Comparison of ENCODE assay signal across 8 cellular contexts in genomic region chr2:98087447-98088065, GRCh38. TPM values are rescaled to one million over a fixed set of nuclear protein-coding genes. Genes with fewer than 3 reads are reported as not detected.
DNase-seq lines count a peak whose midpoint lies in the region; ATAC-seq and TF ChIP-seq lines count a peak whose summit lies in the region.

No MANE protein-coding gene starts in this region.

- H3K79me2 ChIP-seq in MM.1S (ENCODE audit: low read length): no peaks in the 10 kb centered on the region
- no peaks in the 10 kb centered on the region for H3K79me2 ChIP-seq in neural cell (replicated peaks; ENCODE audit: insufficient read depth, low read length)

- TF ChIP-seq RAD21 in neural cell (conservative IDR thresholded peaks at IDR 0.05): no peak

- no peaks in the 10 kb centered on the region for H3K9me3 ChIP-seq in CD4-positive, alpha-beta T cell (ENCODE audit: control insufficient read depth, low read length)
- H3K9me3 ChIP-seq in MM.1S (replicated peaks; ENCODE audit: insufficient read depth, low read length) (no peaks in the 10 kb centered on the region), duodenal mucosa (ENCODE audit: control insufficient read depth in 1 of 2, low read length in 2 of 2) (no peaks in the 10 kb centered on the region), neural cell (ENCODE audit: low read length) (no peaks in the 10 kb centered on the region)

- ATAC-seq in CD4-positive, alpha-beta T cell (ENCODE audit: poor library complexity): no peak
- ATAC-seq in GM21786 (IDR thresholded peaks at IDR 0.05; ENCODE audit: unreplicated experiment): no peak
- no peak for ATAC-seq in GM19452 (IDR thresholded peaks at IDR 0.05; ENCODE audit: unreplicated experiment)
- ATAC-seq in HG03565 (IDR thresholded peaks at IDR 0.05; ENCODE audit: unreplicated experiment): no peak

- no peak overlapping the region for H3K27ac Mint-ChIP-seq in CD4-positive, alpha-beta T cell

- peaks cover 60% of the 10 kb centered on the region for H3K27me3 Mint-ChIP-seq in CD4-positive, alpha-beta T cell

- H3K4me3 Mint-ChIP-seq in CD4-positive, alpha-beta T cell: peak overlapping the region; percentile 26

- H3F3A ChIP-seq in MM.1S (ENCODE audit: insufficient read depth, low read length) (no peaks in the 10 kb centered on the region), neural cell (ENCODE audit: insufficient read depth, low read length, poor library complexity, severe bottlenecking) (no peaks in the 10 kb centered on the region)

- intact Hi-C loops in CD4-positive, alpha-beta T cell (cut with DNase I, micrococcal nuclease): no loop called here

- H3K9me3 Mint-ChIP-seq in CD4-positive, alpha-beta T cell: no peaks in the 10 kb centered on the region

- no peaks in the 10 kb centered on the region for H3K36me3 ChIP-seq in MM.1S (replicated peaks; ENCODE audit: insufficient read depth, low read length)
- H3K36me3 ChIP-seq in duodenal mucosa (ENCODE audit: control insufficient read depth in 1 of 2, insufficient read depth in 2 of 2, low read length in 2 of 2): no peaks in the 10 kb centered on the region
- no peaks in the 10 kb centered on the region for H3K36me3 ChIP-seq in neural cell (ENCODE audit: insufficient read depth, low read length)

- H3K36me3 Mint-ChIP-seq in CD4-positive, alpha-beta T cell (ENCODE audit: low read depth): no peaks in the 10 kb centered on the region

- H3K4me3 ChIP-seq in MM.1S (ENCODE audit: low read length) (peak overlapping the region; percentile 78), duodenal mucosa (ENCODE audit: low read depth in 1 of 2, low read length in 2 of 2) (peak overlapping the region; percentile 80 to 83), neural cell (ENCODE audit: low read length) (peak overlapping the region; percentile 88)

- peak overlapping the region; percentile 94 for H3K4me2 ChIP-seq in MM.1S (ENCODE audit: low read depth, low read length)
- peak overlapping the region; percentile 49 for H3K4me2 ChIP-seq in neural cell (ENCODE audit: low read length)

- no peak for DNase-seq in CD4-positive, alpha-beta T cell
- no peak for DNase-seq in MM.1S
- DNase-seq in COLO829 (ENCODE audit: low spot score): no peak

- H3K4me1 ChIP-seq in MM.1S (ENCODE audit: low read length) (peaks cover 11% of the 10 kb centered on the region), duodenal mucosa (ENCODE audit: control insufficient read depth in 1 of 2, insufficient read depth in 2 of 2, low read length in 2 of 2) (peaks cover 40 to 46% of the 10 kb centered on the region in 2 donors)

- peaks cover 7% of the 10 kb centered on the region for H3K4me1 Mint-ChIP-seq in CD4-positive, alpha-beta T cell (ENCODE audit: low read depth)

- TF ChIP-seq EP300 in neural cell (conservative IDR thresholded peaks at IDR 0.05; ENCODE audit: poor library complexity, severe bottlenecking): no peak

- H2AFZ ChIP-seq in MM.1S (ENCODE audit: low read length): no peak overlapping the region; the same call in 1 of the 2 replicates
- peak overlapping the region; percentile 74 for H2AFZ ChIP-seq in neural cell (ENCODE audit: low read depth, low read length)

- CTCF ChIA-PET in CD4-positive, alpha-beta T cell (lab: Charles Lee): no interaction called here

- no peaks in the 10 kb centered on the region for H4K20me1 ChIP-seq in MM.1S (ENCODE audit: insufficient read depth, low read length)
- no peaks in the 10 kb centered on the region for H4K20me1 ChIP-seq in neural cell (ENCODE audit: insufficient read depth)

- no peak overlapping the region for H3K27ac ChIP-seq in CD4-positive, alpha-beta T cell (ENCODE audit: low read depth, low read length)
- no peak overlapping the region for H3K27ac ChIP-seq in MM.1S (ENCODE audit: low read length)
- peak overlapping the region; percentile 92 for H3K27ac ChIP-seq in duodenal mucosa (ENCODE audit: low read depth, low read length)
- H3K27ac ChIP-seq in neural cell (ENCODE audit: low read length): no peak overlapping the region

- H3K9me2 ChIP-seq in MM.1S (replicated peaks; ENCODE audit: insufficient read depth, low read length) (no peaks in the 10 kb centered on the region), neural cell (ENCODE audit: insufficient read depth, low read length) (no peaks in the 10 kb centered on the region)

- H3K9ac ChIP-seq in MM.1S (ENCODE audit: low read length) (no peak overlapping the region; the same call in 1 of the 2 replicates), duodenal mucosa (ENCODE audit: low read depth in 1 of 2, low read length in 2 of 2) (peak overlapping the region; percentile 68 to 79), neural cell (ENCODE audit: low read length) (peak overlapping the region; percentile 64)

- POLR2A ChIA-PET in CD4-positive, alpha-beta T cell (lab: Charles Lee): no interaction called here

- TF ChIP-seq CTCF in CD4-positive, alpha-beta T cell (IDR thresholded peaks at IDR 0.05): no peak
- no peak for TF ChIP-seq CTCF in MM.1S (IDR thresholded peaks at IDR 0.05; ENCODE audit: low read length)
- TF ChIP-seq CTCF in neural cell (IDR thresholded peaks at IDR 0.05; ENCODE audit: poor library complexity, severe bottlenecking): no peak

- H3K27me3 ChIP-seq in CD4-positive, alpha-beta T cell (ENCODE audit: control insufficient read depth, insufficient read depth, low read length): peaks cover 56% of the 10 kb centered on the region
- H3K27me3 ChIP-seq in MM.1S (replicated peaks; ENCODE audit: insufficient read depth, low read length): no peaks in the 10 kb centered on the region; the same call in 1 of the 2 replicates
- no peaks in the 10 kb centered on the region for H3K27me3 ChIP-seq in duodenal mucosa (ENCODE audit: control insufficient read depth in 1 of 2, insufficient read depth in 2 of 2, low read length in 2 of 2)
- H3K27me3 ChIP-seq in neural cell (ENCODE audit: insufficient read depth, low read depth, low read length): peaks cover 5% of the 10 kb centered on the region

TF ChIP-seq in neural cell, 6 proteins besides CTCF, POLR2A, EP300 and RAD21:
- TF ChIP-seq REST (IDR thresholded peaks at IDR 0.05; ENCODE audit: borderline replicate concordance) (no peak), POLR2AphosphoS5 (IDR thresholded peaks at IDR 0.05) (no peak), TAF1 (IDR thresholded peaks at IDR 0.05; ENCODE audit: low read depth) (no peak), EZH2 (IDR thresholded peaks at IDR 0.05; ENCODE audit: borderline replicate concordance, insufficient read depth, low read length, poor library complexity, severe bottlenecking) (no peak), SMC3 (conservative IDR thresholded peaks at IDR 0.05; ENCODE audit: poor library complexity) (no peak), MXI1 (conservative IDR thresholded peaks at IDR 0.05; ENCODE audit: poor library complexity, severe bottlenecking) (no peak)

RNA-seq across cellular contexts. Expression of gene VWA3B, which starts 0.6 kb away (rescaled TPM):
- total RNA-seq in CD4-positive, alpha-beta T cell: not detected
- polyA plus RNA-seq in neural cell: not detected in 2 replicates
- not detected in 2 replicates for polyA minus RNA-seq in neural cell
